ENCODE assay signal across 1 cellular context in the genomic region with DNA sequence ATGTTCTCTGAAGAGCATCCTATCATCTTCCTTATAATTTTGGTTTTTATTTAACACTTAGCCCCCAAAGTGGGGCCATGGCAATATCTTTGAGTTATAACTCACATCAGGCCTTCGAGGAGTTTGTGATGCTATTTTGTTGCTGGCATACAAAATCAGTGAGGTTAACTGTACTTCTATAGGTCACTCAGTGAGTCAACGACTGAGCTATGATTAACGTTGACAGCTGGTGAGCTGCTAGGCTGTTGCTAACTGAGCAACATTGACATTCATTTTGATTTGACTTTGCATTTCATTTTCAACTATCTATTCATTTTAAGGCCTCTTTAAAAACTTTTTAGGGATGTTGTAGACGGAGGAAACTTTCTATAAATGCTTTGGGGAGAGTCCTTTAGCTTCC.
TF ChIP-seq lines count a peak whose summit lies in the region.

No MANE protein-coding gene starts in this region.

TF ChIP-seq in SK-N-SH, 30 proteins besides CTCF, POLR2A, EP300 and RAD21:
- TF ChIP-seq, protein P1, sequence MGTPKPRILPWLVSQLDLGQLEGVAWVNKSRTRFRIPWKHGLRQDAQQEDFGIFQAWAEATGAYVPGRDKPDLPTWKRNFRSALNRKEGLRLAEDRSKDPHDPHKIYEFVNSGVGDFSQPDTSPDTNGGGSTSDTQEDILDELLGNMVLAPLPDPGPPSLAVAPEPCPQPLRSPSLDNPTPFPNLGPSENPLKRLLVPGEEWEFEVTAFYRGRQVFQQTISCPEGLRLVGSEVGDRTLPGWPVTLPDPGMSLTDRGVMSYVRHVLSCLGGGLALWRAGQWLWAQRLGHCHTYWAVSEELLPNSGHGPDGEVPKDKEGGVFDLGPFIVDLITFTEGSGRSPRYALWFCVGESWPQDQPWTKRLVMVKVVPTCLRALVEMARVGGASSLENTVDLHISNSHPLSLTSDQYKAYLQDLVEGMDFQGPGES (IDR thresholded peaks at IDR 0.05; ENCODE audit: low read depth, low read length): no peak
- no peak for TF ChIP-seq RXRA (IDR thresholded peaks at IDR 0.05; ENCODE audit: borderline replicate concordance, low read depth)
- no peak for TF ChIP-seq FOSL2 (IDR thresholded peaks at IDR 0.05; ENCODE audit: borderline replicate concordance, low read depth)
- TF ChIP-seq PBX3 (IDR thresholded peaks at IDR 0.05): peak; percentile 79
- TF ChIP-seq ELF1 (IDR thresholded peaks at IDR 0.05): no peak
- no peak for TF ChIP-seq FOXM1 (IDR thresholded peaks at IDR 0.05; ENCODE audit: low read depth)
TF ChIP-seq in SK-N-SH: peak in this region for 1.
